10 cellular contexts compared by ENCODE assay signal in genomic region chr7:111756687-111757178, GRCh38.
DNase-seq lines count a peak whose midpoint lies in the region; ATAC-seq and TF ChIP-seq lines count a peak whose summit lies in the region.
"Had no signal": no experiment of that assay in that cellular context is flagged by ENCODE, and none has a peak within 500 bp of the region (broad histone marks: within the 10 kb centered on the region; RNA-seq: fewer than 3 reads in every experiment).

No MANE protein-coding gene starts in this region.

- H3K36me3 ChIP-seq in gastroesophageal sphincter = peaks cover 0 to 18% of the 10 kb centered on the region in 2 donors

- no peak overlapping the region for H3K4me3 ChIP-seq in gastroesophageal sphincter

- no peaks in the 10 kb centered on the region for H3K4me1 ChIP-seq in gastroesophageal sphincter

- peak overlapping the region in 3 of 4 donors; percentile 24 to 57 (median 48) for H3K27ac ChIP-seq in gastroesophageal sphincter

- no peaks in the 10 kb centered on the region for H3K9me3 ChIP-seq in gastroesophageal sphincter

- ATAC-seq in gastroesophageal sphincter = peak; percentile 85
- no peak for ATAC-seq in GM18519 (IDR thresholded peaks at IDR 0.05; ENCODE audit: low FRiP score, unreplicated experiment)
- ATAC-seq in HG02763 (IDR thresholded peaks at IDR 0.05; ENCODE audit: unreplicated experiment) = no peak
- ATAC-seq in HG03175 (IDR thresholded peaks at IDR 0.05; ENCODE audit: unreplicated experiment) = no peak
- ATAC-seq: stimulated activated effector memory CD8-positive, alpha-beta T cell treated with anti-CD3 and anti-CD28 coated beads, Interleukin-12 subunit alpha, Interleukin-12 subunit beta, amount 100 ng/mL, for 72 hours had no signal

- no peak for TF ChIP-seq EP300 in gastroesophageal sphincter (IDR thresholded peaks at IDR 0.05)

- WGBS in gastroesophageal sphincter (ENCODE audit: low coverage in 1 of 2), 2 donors = 40 to 54% methylated on average over 9 to 11 of the region's 11 CpGs

- no peak for TF ChIP-seq POLR2A in gastroesophageal sphincter (IDR thresholded peaks at IDR 0.05)

- DNase-seq in CD1c-positive myeloid dendritic cell (ENCODE audit: extremely low spot score) = peak; percentile 28
- peak; percentile 72 for DNase-seq in RPMI7951 (ENCODE audit: low read depth)
- DNase-seq in nucleus accumbens (lab: John Stamatoyannopoulos, UW) = peak in 55 of 56 donors; percentile 22 to 92 (median 81)
- no peak for DNase-seq in SW480 (ENCODE audit: low spot score)
- DNase-seq: NCI-H2171 treated with DMSO at 0.1 percent for 48 hours had no signal

- no peak for TF ChIP-seq CTCF in gastroesophageal sphincter (IDR thresholded peaks at IDR 0.05)

- no peaks in the 10 kb centered on the region for H3K27me3 ChIP-seq in gastroesophageal sphincter
